ENCODE assay signal across 22 cellular contexts in genomic region chr6:93806409-93807270, GRCh38.
"Had no signal": no experiment of that assay in that cellular context is flagged by ENCODE, and none has a peak within 500 bp of the region (broad histone marks: within the 10 kb centered on the region; RNA-seq: fewer than 3 reads in every experiment).

No MANE protein-coding gene starts in this region.

- H3K36me3 ChIP-seq: MG63, SJSA1 had no signal

- H3K4me3 ChIP-seq: MG63, SJSA1, SK-N-MC had no signal

- DNase-seq: IMR-90, Karpas-422, KG1, MG63, NCI-H1092, NCI-H1105 treated with DMSO at 0.1 percent for 48 hours, NCI-H1417 treated with DMSO at 0.1 percent for 48 hours, NCI-H146, NCI-H1694 treated with DMSO at 0.1 percent for 48 hours, NCI-H1930, NCI-H2081, NCI-H2107, NCI-H2227 treated with DMSO at 0.1 percent for 48 hours, NCI-H524, NCI-H526 treated with DMSO at 0.1 percent for 48 hours, NCI-H748 treated with DMSO at 0.1 percent for 48 hours, Right ventricle myocardium superior, RPMI8226, SIG-M5 had no signal

- H3K27me3 ChIP-seq: MG63, SJSA1 had no signal

- H3K4me1 ChIP-seq: SJSA1 had no signal

- H3K27ac ChIP-seq: SJSA1, SK-N-MC had no signal

- ATAC-seq: HepG2 had no signal
